ENCODE assay signal across 9 cellular contexts in the genomic region with DNA sequence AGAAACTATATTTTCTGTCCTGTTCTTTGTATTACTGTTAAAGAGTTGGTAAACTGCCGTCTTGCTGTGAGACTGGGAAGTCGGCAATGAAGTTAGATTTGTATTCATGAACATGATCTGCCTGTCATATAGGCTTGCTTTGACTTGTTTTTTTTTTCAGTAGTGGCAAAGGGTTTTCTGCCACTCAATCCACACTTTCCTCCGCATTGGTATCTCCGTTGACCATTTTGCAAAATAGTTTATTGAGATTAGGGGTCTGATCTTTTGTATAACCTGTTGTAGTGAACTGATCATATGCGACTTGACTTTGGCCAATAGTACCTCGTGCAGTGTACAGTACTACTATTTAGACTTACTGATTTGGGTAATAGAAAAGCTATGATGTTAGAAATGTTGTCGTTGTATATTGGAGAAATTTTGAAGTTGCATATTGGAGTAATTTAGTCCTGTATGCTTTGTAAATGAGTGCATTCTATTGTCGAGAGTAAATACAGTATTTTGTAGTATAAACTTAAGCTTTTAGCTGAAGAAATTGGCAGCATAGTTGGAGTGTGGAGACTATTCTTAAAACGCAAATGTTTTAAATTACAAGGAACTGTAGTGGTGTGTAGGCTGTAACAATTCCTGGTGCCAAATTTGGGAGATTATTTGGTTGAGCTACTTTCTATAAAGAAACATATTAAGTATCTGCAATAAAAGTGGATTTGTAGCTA. TPM values are rescaled to one million over a fixed set of nuclear protein-coding genes. Genes with fewer than 3 reads are reported as not detected.
DNase-seq lines count a peak whose midpoint lies in the region; ATAC-seq and TF ChIP-seq lines count a peak whose summit lies in the region.
"Had no signal": no experiment of that assay in that cellular context is flagged by ENCODE, and none has a peak within 500 bp of the region (broad histone marks: within the 10 kb centered on the region; RNA-seq: fewer than 3 reads in every experiment).

No MANE protein-coding gene starts in this region.

- ATAC-seq in HG03342 (IDR thresholded peaks at IDR 0.05; ENCODE audit: unreplicated experiment) (no peak), HG03196 (IDR thresholded peaks at IDR 0.05; ENCODE audit: unreplicated experiment) (no peak)

- no peak overlapping the region for H2AFZ ChIP-seq in ACC112 (ENCODE audit: low read length, unreplicated experiment)

- in situ Hi-C loops in brain microvascular endothelial cell (cut with HindIII; ENCODE audit: low pct_ligation_motif_present, low sequenced_read_pairs), result no loop called here

- H3K4me1 ChIP-seq in ACC112 (ENCODE audit: control insufficient read depth, insufficient read depth, low read length, unreplicated experiment), result peaks cover 5% of the 10 kb centered on the region

- H3K4me3 ChIP-seq in ACC112 (ENCODE audit: low read depth, low read length) (peak overlapping the region; percentile 84), brain microvascular endothelial cell (ENCODE audit: low read depth, low read length) (peak overlapping the region; percentile 85)

- H3K36me3 ChIP-seq in ACC112 (ENCODE audit: insufficient read depth, low read length) (no peaks in the 10 kb centered on the region), brain microvascular endothelial cell (replicated peaks) (no peaks in the 10 kb centered on the region)

- no peak for TF ChIP-seq CTCF in brain microvascular endothelial cell (IDR thresholded peaks at IDR 0.05; ENCODE audit: low read depth, low read length, missing control alignments)

- H3K27ac ChIP-seq in ACC112 (ENCODE audit: low read depth, low read length) (peak overlapping the region; percentile 12; the same call in 1 of the 2 replicates), brain microvascular endothelial cell (no peak overlapping the region)

- DNase-seq in HT1080 (ENCODE audit: low read depth) (peak; percentile 20), brain microvascular endothelial cell (no peak), lung microvascular endothelial cell (ENCODE audit: low read depth in 2 of 2) (peak; percentile 16 to 19), D341Med (ENCODE audit: low spot score) (no peak), NCI-H146 (lab: John Stamatoyannopoulos, UW) (no peak)
- DNase-seq: SHP77 treated with DMSO at 0.1 percent for 48 hours had no signal

- H3K79me2 ChIP-seq in ACC112 (ENCODE audit: control insufficient read depth, insufficient read depth, low read length, unreplicated experiment), result peaks cover 57% of the 10 kb centered on the region

- H3K27me3 ChIP-seq in ACC112 (ENCODE audit: insufficient read depth, low read length) (no peaks in the 10 kb centered on the region), brain microvascular endothelial cell (replicated peaks) (no peaks in the 10 kb centered on the region)

RNA-seq across cellular contexts. Expression of gene DENND4C, which starts 1.8 kb away (rescaled TPM):
- total RNA-seq in HT1080 (2014; rRNA removed; shearing (Covaris generic)), result 14.9 and 19.5 TPM in 2 replicates
- 9.5 and 11.6 TPM in 2 replicates for polyA plus RNA-seq in HT1080 (2015; cell fraction: cytosol; rRNA removed)
- 35.0 and 37.9 TPM in 2 replicates for polyA plus RNA-seq in HT1080 (2015; cell fraction: nucleus; rRNA removed)
- 71.3 and 76.8 TPM in 2 replicates for total RNA-seq in lung microvascular endothelial cell

Comparison
In these comparisons a context has a peak if more than half of its experiments do, and no peak if none do; other contexts are left out.
1. DNase-seq: peak in HT1080 (single experiment) and lung microvascular endothelial cell (2 of 2); none in brain microvascular endothelial cell (single experiment), D341Med (single experiment) and NCI-H146 (single experiment).